1 cellular context compared by ENCODE assay signal in the genomic region with DNA sequence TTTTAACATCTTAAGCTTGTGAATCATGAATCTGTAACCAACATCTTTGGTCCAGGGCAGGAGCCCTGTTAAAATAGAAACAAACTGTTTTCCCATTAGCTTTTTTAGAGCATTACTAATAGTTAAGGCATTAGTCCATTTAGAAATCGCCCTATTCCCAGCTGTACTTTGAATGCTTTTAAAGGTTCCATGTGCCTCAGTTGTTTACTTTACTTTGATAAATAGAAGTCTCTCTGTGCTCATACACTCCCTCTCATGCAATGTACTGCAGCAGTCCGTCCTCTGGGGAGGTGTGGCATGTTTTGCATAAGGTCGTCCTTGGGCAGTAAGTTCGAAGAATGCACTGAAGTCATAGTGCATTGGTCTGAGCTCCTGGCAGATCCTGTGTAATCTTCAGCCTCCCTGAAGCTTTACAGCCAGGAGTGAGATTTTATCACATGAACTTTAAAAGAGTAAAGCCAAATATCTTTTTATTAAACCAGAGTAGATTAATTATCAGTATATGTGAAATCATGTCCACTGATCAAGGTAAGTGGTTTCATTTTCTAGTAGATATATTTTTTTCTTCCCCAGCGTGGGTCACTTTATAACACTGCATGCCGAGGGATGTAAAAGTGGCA.
TF ChIP-seq lines count a peak whose summit lies in the region.

No MANE protein-coding gene starts in this region.

TF ChIP-seq in HepG2, 621 proteins besides CTCF, POLR2A, EP300 and RAD21 (continued from another document and continues in another):
- TF ChIP-seq, protein P1, sequence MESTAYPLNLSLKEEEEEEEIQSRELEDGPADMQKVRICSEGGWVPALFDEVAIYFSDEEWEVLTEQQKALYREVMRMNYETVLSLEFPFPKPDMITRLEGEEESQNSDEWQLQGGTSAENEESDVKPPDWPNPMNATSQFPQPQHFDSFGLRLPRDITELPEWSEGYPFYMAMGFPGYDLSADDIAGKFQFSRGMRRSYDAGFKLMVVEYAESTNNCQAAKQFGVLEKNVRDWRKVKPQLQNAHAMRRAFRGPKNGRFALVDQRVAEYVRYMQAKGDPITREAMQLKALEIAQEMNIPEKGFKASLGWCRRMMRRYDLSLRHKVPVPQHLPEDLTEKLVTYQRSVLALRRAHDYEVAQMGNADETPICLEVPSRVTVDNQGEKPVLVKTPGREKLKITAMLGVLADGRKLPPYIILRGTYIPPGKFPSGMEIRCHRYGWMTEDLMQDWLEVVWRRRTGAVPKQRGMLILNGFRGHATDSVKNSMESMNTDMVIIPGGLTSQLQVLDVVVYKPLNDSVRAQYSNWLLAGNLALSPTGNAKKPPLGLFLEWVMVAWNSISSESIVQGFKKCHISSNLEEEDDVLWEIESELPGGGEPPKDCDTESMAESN (CRISPR knock-in tag; conservative IDR thresholded peaks at IDR 0.05): no peak
- TF ChIP-seq FOXO1 (CRISPR knock-in tag; IDR thresholded peaks at IDR 0.05) (peak; percentile 80; the same call in 1 of the 2 replicates), SALL1 (CRISPR knock-in tag; IDR thresholded peaks at IDR 0.05) (peak; percentile 91), ZNF264 (CRISPR knock-in tag; IDR thresholded peaks at IDR 0.05) (peak; percentile 36; the same call in 1 of the 2 replicates), ZNF354B (CRISPR knock-in tag; IDR thresholded peaks at IDR 0.05) (no peak), CREB1 (IDR thresholded peaks at IDR 0.05) (no peak), CREB1 (CRISPR knock-in tag; IDR thresholded peaks at IDR 0.05) (peak; percentile 45; the same call in 1 of the 2 replicates), CREM (IDR thresholded peaks at IDR 0.05) (peak; percentile 45; the same call in 1 of the 2 replicates), CREM (CRISPR knock-in tag; IDR thresholded peaks at IDR 0.05) (no peak), CEBPB (IDR thresholded peaks at IDR 0.05; ENCODE audit: borderline replicate concordance, low read depth, low read length) (peak; percentile 64; the same call in 1 of the 2 replicates), LCORL (IDR thresholded peaks at IDR 0.05) (no peak), LCORL (CRISPR knock-in tag; IDR thresholded peaks at IDR 0.05) (peak; percentile 79; the same call in 1 of the 2 replicates), BORCS8-MEF2B (CRISPR knock-in tag; IDR thresholded peaks at IDR 0.05) (no peak), RXRA (CRISPR knock-in tag; IDR thresholded peaks at IDR 0.05) (no peak; the same call in 1 of the 2 replicates), KAT8 (CRISPR knock-in tag; IDR thresholded peaks at IDR 0.05) (peak; percentile 56; the same call in 1 of the 2 replicates), BRCA1 (CRISPR knock-in tag; IDR thresholded peaks at IDR 0.05) (no peak), ZNF850 (CRISPR knock-in tag; conservative IDR thresholded peaks at IDR 0.05) (no peak), SMYD3 (CRISPR knock-in tag; IDR thresholded peaks at IDR 0.05) (no peak), NFIC (IDR thresholded peaks at IDR 0.05; ENCODE audit: low read length) (peak; percentile 34; the same call in 1 of the 2 replicates), KDM6A (CRISPR knock-in tag; IDR thresholded peaks at IDR 0.05; ENCODE audit: low read depth) (peak; percentile 46; the same call in 1 of the 2 replicates), ELF3 (CRISPR knock-in tag; IDR thresholded peaks at IDR 0.05) (peak; percentile 82), PITX1 (CRISPR knock-in tag; IDR thresholded peaks at IDR 0.05) (0 out of 2 replicates have a peak, but pooled peaks have one; percentile 11), ARNTL (CRISPR knock-in tag; IDR thresholded peaks at IDR 0.05) (peak; percentile 79; the same call in 1 of the 2 replicates), ZKSCAN1 (IDR thresholded peaks at IDR 0.05; ENCODE audit: low read length) (peak; percentile 14; the same call in 1 of the 2 replicates), MYC (CRISPR knock-in tag; IDR thresholded peaks at IDR 0.05; ENCODE audit: borderline replicate concordance) (no peak), FOXP1 (IDR thresholded peaks at IDR 0.05) (peak; percentile 32; the same call in 1 of the 2 replicates), FOXP1 (CRISPR knock-in tag; IDR thresholded peaks at IDR 0.05) (peak; percentile 89), KLF6 (CRISPR knock-in tag; IDR thresholded peaks at IDR 0.05) (peak; percentile 43; the same call in 1 of the 2 replicates), ZNF432 (CRISPR knock-in tag; IDR thresholded peaks at IDR 0.05; ENCODE audit: borderline replicate concordance) (no peak), ZNF263 (CRISPR knock-in tag; IDR thresholded peaks at IDR 0.05) (no peak), SAP130 (CRISPR knock-in tag; IDR thresholded peaks at IDR 0.05; ENCODE audit: low read depth) (peak; percentile 95), ZNF160 (CRISPR knock-in tag; IDR thresholded peaks at IDR 0.05) (no peak)
- TF ChIP-seq, protein P2, sequence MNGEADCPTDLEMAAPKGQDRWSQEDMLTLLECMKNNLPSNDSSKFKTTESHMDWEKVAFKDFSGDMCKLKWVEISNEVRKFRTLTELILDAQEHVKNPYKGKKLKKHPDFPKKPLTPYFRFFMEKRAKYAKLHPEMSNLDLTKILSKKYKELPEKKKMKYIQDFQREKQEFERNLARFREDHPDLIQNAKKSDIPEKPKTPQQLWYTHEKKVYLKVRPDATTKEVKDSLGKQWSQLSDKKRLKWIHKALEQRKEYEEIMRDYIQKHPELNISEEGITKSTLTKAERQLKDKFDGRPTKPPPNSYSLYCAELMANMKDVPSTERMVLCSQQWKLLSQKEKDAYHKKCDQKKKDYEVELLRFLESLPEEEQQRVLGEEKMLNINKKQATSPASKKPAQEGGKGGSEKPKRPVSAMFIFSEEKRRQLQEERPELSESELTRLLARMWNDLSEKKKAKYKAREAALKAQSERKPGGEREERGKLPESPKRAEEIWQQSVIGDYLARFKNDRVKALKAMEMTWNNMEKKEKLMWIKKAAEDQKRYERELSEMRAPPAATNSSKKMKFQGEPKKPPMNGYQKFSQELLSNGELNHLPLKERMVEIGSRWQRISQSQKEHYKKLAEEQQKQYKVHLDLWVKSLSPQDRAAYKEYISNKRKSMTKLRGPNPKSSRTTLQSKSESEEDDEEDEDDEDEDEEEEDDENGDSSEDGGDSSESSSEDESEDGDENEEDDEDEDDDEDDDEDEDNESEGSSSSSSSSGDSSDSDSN (CRISPR knock-in tag; IDR thresholded peaks at IDR 0.05): no peak
- TF ChIP-seq, protein P3, sequence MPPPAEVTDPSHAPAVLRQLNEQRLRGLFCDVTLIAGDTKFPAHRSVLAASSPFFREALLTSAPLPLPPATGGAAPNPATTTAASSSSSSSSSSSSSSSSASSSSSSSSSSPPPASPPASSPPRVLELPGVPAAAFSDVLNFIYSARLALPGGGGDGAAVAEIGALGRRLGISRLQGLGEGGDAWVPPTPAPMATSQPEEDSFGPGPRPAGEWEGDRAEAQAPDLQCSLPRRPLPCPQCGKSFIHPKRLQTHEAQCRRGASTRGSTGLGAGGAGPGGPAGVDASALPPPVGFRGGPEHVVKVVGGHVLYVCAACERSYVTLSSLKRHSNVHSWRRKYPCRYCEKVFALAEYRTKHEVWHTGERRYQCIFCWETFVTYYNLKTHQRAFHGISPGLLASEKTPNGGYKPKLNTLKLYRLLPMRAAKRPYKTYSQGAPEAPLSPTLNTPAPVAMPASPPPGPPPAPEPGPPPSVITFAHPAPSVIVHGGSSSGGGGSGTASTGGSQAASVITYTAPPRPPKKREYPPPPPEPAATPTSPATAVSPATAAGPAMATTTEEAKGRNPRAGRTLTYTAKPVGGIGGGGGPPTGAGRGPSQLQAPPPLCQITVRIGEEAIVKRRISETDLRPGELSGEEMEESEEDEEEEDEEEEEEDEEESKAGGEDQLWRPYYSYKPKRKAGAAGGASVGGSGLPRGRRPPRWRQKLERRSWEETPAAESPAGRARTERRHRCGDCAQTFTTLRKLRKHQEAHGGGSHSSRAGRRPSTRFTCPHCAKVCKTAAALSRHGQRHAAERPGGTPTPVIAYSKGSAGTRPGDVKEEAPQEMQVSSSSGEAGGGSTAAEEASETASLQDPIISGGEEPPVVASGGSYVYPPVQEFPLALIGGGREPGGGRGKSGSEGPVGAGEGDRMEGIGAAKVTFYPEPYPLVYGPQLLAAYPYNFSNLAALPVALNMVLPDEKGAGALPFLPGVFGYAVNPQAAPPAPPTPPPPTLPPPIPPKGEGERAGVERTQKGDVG (CRISPR knock-in tag; IDR thresholded peaks at IDR 0.05; ENCODE audit: borderline replicate concordance): no peak
- TF ChIP-seq, protein P4, sequence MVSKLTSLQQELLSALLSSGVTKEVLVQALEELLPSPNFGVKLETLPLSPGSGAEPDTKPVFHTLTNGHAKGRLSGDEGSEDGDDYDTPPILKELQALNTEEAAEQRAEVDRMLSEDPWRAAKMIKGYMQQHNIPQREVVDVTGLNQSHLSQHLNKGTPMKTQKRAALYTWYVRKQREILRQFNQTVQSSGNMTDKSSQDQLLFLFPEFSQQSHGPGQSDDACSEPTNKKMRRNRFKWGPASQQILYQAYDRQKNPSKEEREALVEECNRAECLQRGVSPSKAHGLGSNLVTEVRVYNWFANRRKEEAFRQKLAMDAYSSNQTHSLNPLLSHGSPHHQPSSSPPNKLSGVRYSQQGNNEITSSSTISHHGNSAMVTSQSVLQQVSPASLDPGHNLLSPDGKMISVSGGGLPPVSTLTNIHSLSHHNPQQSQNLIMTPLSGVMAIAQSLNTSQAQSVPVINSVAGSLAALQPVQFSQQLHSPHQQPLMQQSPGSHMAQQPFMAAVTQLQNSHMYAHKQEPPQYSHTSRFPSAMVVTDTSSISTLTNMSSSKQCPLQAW (CRISPR knock-in tag; IDR thresholded peaks at IDR 0.05): peak; percentile 86
- TF ChIP-seq, protein P5, sequence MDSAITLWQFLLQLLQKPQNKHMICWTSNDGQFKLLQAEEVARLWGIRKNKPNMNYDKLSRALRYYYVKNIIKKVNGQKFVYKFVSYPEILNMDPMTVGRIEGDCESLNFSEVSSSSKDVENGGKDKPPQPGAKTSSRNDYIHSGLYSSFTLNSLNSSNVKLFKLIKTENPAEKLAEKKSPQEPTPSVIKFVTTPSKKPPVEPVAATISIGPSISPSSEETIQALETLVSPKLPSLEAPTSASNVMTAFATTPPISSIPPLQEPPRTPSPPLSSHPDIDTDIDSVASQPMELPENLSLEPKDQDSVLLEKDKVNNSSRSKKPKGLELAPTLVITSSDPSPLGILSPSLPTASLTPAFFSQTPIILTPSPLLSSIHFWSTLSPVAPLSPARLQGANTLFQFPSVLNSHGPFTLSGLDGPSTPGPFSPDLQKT (CRISPR knock-in tag; IDR thresholded peaks at IDR 0.05; ENCODE audit: borderline replicate concordance): no peak
- TF ChIP-seq, protein P6, sequence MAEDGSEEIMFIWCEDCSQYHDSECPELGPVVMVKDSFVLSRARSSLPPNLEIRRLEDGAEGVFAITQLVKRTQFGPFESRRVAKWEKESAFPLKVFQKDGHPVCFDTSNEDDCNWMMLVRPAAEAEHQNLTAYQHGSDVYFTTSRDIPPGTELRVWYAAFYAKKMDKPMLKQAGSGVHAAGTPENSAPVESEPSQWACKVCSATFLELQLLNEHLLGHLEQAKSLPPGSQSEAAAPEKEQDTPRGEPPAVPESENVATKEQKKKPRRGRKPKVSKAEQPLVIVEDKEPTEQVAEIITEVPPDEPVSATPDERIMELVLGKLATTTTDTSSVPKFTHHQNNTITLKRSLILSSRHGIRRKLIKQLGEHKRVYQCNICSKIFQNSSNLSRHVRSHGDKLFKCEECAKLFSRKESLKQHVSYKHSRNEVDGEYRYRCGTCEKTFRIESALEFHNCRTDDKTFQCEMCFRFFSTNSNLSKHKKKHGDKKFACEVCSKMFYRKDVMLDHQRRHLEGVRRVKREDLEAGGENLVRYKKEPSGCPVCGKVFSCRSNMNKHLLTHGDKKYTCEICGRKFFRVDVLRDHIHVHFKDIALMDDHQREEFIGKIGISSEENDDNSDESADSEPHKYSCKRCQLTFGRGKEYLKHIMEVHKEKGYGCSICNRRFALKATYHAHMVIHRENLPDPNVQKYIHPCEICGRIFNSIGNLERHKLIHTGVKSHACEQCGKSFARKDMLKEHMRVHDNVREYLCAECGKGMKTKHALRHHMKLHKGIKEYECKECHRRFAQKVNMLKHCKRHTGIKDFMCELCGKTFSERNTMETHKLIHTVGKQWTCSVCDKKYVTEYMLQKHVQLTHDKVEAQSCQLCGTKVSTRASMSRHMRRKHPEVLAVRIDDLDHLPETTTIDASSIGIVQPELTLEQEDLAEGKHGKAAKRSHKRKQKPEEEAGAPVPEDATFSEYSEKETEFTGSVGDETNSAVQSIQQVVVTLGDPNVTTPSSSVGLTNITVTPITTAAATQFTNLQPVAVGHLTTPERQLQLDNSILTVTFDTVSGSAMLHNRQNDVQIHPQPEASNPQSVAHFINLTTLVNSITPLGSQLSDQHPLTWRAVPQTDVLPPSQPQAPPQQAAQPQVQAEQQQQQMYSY (CRISPR knock-in tag; IDR thresholded peaks at IDR 0.05): no peak
- TF ChIP-seq, protein P7, sequence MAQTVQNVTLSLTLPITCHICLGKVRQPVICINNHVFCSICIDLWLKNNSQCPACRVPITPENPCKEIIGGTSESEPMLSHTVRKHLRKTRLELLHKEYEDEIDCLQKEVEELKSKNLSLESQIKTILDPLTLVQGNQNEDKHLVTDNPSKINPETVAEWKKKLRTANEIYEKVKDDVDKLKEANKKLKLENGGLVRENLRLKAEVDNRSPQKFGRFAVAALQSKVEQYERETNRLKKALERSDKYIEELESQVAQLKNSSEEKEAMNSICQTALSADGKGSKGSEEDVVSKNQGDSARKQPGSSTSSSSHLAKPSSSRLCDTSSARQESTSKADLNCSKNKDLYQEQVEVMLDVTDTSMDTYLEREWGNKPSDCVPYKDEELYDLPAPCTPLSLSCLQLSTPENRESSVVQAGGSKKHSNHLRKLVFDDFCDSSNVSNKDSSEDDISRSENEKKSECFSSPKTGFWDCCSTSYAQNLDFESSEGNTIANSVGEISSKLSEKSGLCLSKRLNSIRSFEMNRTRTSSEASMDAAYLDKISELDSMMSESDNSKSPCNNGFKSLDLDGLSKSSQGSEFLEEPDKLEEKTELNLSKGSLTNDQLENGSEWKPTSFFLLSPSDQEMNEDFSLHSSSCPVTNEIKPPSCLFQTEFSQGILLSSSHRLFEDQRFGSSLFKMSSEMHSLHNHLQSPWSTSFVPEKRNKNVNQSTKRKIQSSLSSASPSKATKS (CRISPR knock-in tag; IDR thresholded peaks at IDR 0.05): no peak
- TF ChIP-seq, protein P8, sequence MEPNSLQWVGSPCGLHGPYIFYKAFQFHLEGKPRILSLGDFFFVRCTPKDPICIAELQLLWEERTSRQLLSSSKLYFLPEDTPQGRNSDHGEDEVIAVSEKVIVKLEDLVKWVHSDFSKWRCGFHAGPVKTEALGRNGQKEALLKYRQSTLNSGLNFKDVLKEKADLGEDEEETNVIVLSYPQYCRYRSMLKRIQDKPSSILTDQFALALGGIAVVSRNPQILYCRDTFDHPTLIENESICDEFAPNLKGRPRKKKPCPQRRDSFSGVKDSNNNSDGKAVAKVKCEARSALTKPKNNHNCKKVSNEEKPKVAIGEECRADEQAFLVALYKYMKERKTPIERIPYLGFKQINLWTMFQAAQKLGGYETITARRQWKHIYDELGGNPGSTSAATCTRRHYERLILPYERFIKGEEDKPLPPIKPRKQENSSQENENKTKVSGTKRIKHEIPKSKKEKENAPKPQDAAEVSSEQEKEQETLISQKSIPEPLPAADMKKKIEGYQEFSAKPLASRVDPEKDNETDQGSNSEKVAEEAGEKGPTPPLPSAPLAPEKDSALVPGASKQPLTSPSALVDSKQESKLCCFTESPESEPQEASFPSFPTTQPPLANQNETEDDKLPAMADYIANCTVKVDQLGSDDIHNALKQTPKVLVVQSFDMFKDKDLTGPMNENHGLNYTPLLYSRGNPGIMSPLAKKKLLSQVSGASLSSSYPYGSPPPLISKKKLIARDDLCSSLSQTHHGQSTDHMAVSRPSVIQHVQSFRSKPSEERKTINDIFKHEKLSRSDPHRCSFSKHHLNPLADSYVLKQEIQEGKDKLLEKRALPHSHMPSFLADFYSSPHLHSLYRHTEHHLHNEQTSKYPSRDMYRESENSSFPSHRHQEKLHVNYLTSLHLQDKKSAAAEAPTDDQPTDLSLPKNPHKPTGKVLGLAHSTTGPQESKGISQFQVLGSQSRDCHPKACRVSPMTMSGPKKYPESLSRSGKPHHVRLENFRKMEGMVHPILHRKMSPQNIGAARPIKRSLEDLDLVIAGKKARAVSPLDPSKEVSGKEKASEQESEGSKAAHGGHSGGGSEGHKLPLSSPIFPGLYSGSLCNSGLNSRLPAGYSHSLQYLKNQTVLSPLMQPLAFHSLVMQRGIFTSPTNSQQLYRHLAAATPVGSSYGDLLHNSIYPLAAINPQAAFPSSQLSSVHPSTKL (CRISPR knock-in tag; IDR thresholded peaks at IDR 0.05): peak; percentile 93
